ENCODE assay signal across 25 cellular contexts in the genomic region with DNA sequence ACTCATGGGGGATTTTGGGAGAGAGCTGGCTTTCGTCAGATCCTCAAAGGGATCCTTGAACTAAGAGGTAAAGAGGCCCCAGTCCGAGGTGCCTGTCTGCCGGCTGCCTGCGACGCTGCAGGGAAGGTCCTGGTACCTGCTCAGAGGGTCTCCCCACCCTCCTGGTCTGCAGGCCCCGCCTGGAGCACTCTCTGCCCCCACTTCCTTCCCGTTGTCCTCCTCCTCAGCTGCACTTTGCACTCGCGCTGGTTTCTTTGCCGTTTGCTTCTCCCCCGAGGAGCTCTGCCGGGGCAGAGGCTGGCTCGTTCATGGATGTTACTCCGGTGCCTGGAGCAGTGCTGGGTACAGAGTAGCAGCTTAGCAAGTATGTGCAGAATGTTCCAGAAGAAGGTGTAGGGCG. TPM values are rescaled to one million over a fixed set of nuclear protein-coding genes. Genes with fewer than 3 reads are reported as not detected.
"Had no signal": no experiment of that assay in that cellular context is flagged by ENCODE, and none has a peak within 500 bp of the region (broad histone marks: within the 10 kb centered on the region; RNA-seq: fewer than 3 reads in every experiment).

No MANE protein-coding gene starts in this region.

- H3K36me3 Mint-ChIP-seq: activated naive CD8-positive, alpha-beta T cell treated with anti-CD3 and anti-CD28 coated beads, Interleukin-2, amount 10 ng/mL, durations not matched to agents 7 days and 5 days; natural killer cell treated with Interleukin-12 subunit alpha and Interleukin-12 subunit beta and Interleukin-15 and Interleukin-18, amount 100 ng/mL, for 72 hours; type B pancreatic cell had no signal

- DNase-seq: activated CD4-positive, alpha-beta T cell treated with anti-CD3 and anti-CD28 coated beads, Interleukin-2, amount 10 ng/mL, durations not matched to agents 7 days and 5 days; activated CD8-positive, alpha-beta T cell treated with anti-CD3 and anti-CD28 coated beads, Interleukin-2, amount 10 ng/mL, durations not matched to agents 7 days and 5 days; activated naive CD4-positive, alpha-beta T cell treated with Interleukin-2 at 50 U/mL for 16 hours; activated naive CD8-positive, alpha-beta T cell treated with anti-CD3 and anti-CD28 coated beads, Interleukin-2, amount 10 ng/mL, durations not matched to agents 7 days and 5 days; activated T-cell treated with anti-CD3 and anti-CD28 coated beads, Interleukin-2, amount 50 U/mL, for 24 hours; brain microvascular endothelial cell; cerebellar nuclear complex; cortex of kidney; erythroblast; foreskin melanocyte; head of caudate nucleus; kidney glomerular epithelial cell; mesenchymal stem cell; occipital lobe; small intestine; stimulated activated CD4-positive, alpha-beta T cell treated with anti-CD3 and anti-CD28 coated beads, Interleukin-15, amount 100 ng/mL, for 24 hours; stimulated activated CD4-positive, alpha-beta T cell treated with anti-CD3 and anti-CD28 coated beads, Interleukin-4, amount 100 ng/mL, for 1 hour; stimulated activated naive CD8-positive, alpha-beta T cell treated with anti-CD3 and anti-CD28 coated beads, Interleukin-15, amount 100 ng/mL, for 72 hours; T1000 had no signal

- H3K27ac Mint-ChIP-seq: activated CD4-positive, alpha-beta T cell treated with anti-CD3 and anti-CD28 coated beads, Interleukin-2, amount 10 ng/mL, durations not matched to agents 7 days and 5 days; activated CD8-positive, alpha-beta T cell treated with anti-CD3 and anti-CD28 coated beads, Interleukin-2, amount 10 ng/mL, durations not matched to agents 7 days and 5 days; activated naive CD8-positive, alpha-beta T cell treated with anti-CD3 and anti-CD28 coated beads, Interleukin-2, amount 10 ng/mL, durations not matched to agents 7 days and 5 days; activated T-cell treated with anti-CD3 and anti-CD28 coated beads, Interleukin-2, amount 50 U/mL, for 24 hours; activated T-helper 2 cell treated with anti-CD3 and anti-CD28 coated beads, Interferon-gamma antibody, Interleukin-2, Interleukin-4, amounts not matched to agents 10 μg/mL and 5 μg/mL and 100 μg/mL, durations not matched to agents 14 hours and 24 hours and 36 hours; natural killer cell treated with Interleukin-12 subunit alpha and Interleukin-12 subunit beta and Interleukin-15 and Interleukin-18, amount 100 ng/mL, for 72 hours; stimulated activated naive CD8-positive, alpha-beta T cell treated with anti-CD3 and anti-CD28 coated beads, Interleukin-15, amount 100 ng/mL, for 72 hours; type B pancreatic cell had no signal

- H3K27ac ChIP-seq: brain microvascular endothelial cell had no signal

- ATAC-seq: activated CD4-positive, CD25-positive, alpha-beta regulatory T cell treated with anti-CD3 and anti-CD28 coated beads, Interleukin-2, amount 50 U/mL, for 24 hours; natural killer cell treated with Interleukin-12 subunit alpha and Interleukin-12 subunit beta and Interleukin-15 and Interleukin-18, amount 100 ng/mL, for 72 hours; stimulated activated naive CD8-positive, alpha-beta T cell treated with anti-CD3 and anti-CD28 coated beads, Interleukin-15, amount 100 ng/mL, for 72 hours had no signal

- H3K9me3 Mint-ChIP-seq: activated CD4-positive, alpha-beta T cell treated with anti-CD3 and anti-CD28 coated beads, Interleukin-2, amount 10 ng/mL, durations not matched to agents 7 days and 5 days; activated naive CD8-positive, alpha-beta T cell treated with anti-CD3 and anti-CD28 coated beads, Interleukin-2, amount 10 ng/mL, durations not matched to agents 7 days and 5 days; activated T-cell treated with anti-CD3 and anti-CD28 coated beads, Interleukin-2, amount 50 U/mL, for 24 hours; activated T-helper 2 cell treated with anti-CD3 and anti-CD28 coated beads, Interferon-gamma antibody, Interleukin-2, Interleukin-4, amounts not matched to agents 10 μg/mL and 5 μg/mL and 100 μg/mL, durations not matched to agents 14 hours and 24 hours and 36 hours; natural killer cell treated with Interleukin-12 subunit alpha and Interleukin-12 subunit beta and Interleukin-15 and Interleukin-18, amount 100 ng/mL, for 72 hours; stimulated activated naive CD8-positive, alpha-beta T cell treated with anti-CD3 and anti-CD28 coated beads, Interleukin-15, amount 100 ng/mL, for 72 hours; type B pancreatic cell had no signal

- H3K36me3 ChIP-seq: brain microvascular endothelial cell had no signal

- H3K4me3 Mint-ChIP-seq: activated CD4-positive, alpha-beta T cell treated with anti-CD3 and anti-CD28 coated beads, Interleukin-2, amount 10 ng/mL, durations not matched to agents 7 days and 5 days; activated CD8-positive, alpha-beta T cell treated with anti-CD3 and anti-CD28 coated beads, Interleukin-2, amount 10 ng/mL, durations not matched to agents 7 days and 5 days; activated naive CD8-positive, alpha-beta T cell treated with anti-CD3 and anti-CD28 coated beads, Interleukin-2, amount 10 ng/mL, durations not matched to agents 7 days and 5 days; activated T-cell treated with anti-CD3 and anti-CD28 coated beads, Interleukin-2, amount 50 U/mL, for 24 hours; natural killer cell treated with Interleukin-12 subunit alpha and Interleukin-12 subunit beta and Interleukin-15 and Interleukin-18, amount 100 ng/mL, for 72 hours; type B pancreatic cell had no signal

- H3K27me3 Mint-ChIP-seq: stimulated activated naive CD8-positive, alpha-beta T cell treated with anti-CD3 and anti-CD28 coated beads, Interleukin-15, amount 100 ng/mL, for 72 hours; type B pancreatic cell had no signal

RNA-seq across cellular contexts. Expression of a gene that starts 37.0 kb away (rescaled TPM):
- total RNA-seq: activated CD4-positive, alpha-beta T cell treated with anti-CD3 and anti-CD28 coated beads, Interleukin-2, amount 10 ng/mL, durations not matched to agents 7 days and 5 days; activated CD8-positive, alpha-beta T cell treated with anti-CD3 and anti-CD28 coated beads, Interleukin-2, amount 10 ng/mL, durations not matched to agents 7 days and 5 days; activated naive CD8-positive, alpha-beta T cell treated with anti-CD3 and anti-CD28 coated beads, Interleukin-2, amount 10 ng/mL, durations not matched to agents 7 days and 5 days; activated T-helper 2 cell treated with anti-CD3 and anti-CD28 coated beads, Interferon-gamma antibody, Interleukin-2, Interleukin-4, amounts not matched to agents 10 μg/mL and 5 μg/mL and 100 μg/mL, durations not matched to agents 14 hours and 24 hours and 36 hours; natural killer cell treated with Interleukin-12 subunit alpha and Interleukin-12 subunit beta and Interleukin-15 and Interleukin-18, amount 100 ng/mL, for 72 hours; T-helper 1 cell treated with Interleukin-12 subunit alpha and Interleukin-12 subunit beta and Interleukin-4 antibody, amounts not matched to agents 30 ng/mL and 1 ng/mL, for 36 hours; temporal lobe had no signal
